8 cellular contexts compared by ENCODE assay signal in genomic region chr3:4978259-4978965, GRCh38. TPM values are rescaled to one million over a fixed set of nuclear protein-coding genes. Genes with fewer than 3 reads are reported as not detected.
DNase-seq lines count a peak whose midpoint lies in the region; ATAC-seq and TF ChIP-seq lines count a peak whose summit lies in the region.

No MANE protein-coding gene starts in this region.

- peaks cover 9% of the 10 kb centered on the region for H3K36me3 Mint-ChIP-seq in endothelial cell (ENCODE audit: low read depth, unreplicated experiment)

- peak overlapping the region; percentile 99 for H3K27ac Mint-ChIP-seq in endothelial cell (ENCODE audit: unreplicated experiment)

- DNase-seq in CD1c-positive myeloid dendritic cell (ENCODE audit: extremely low spot score) (peak; percentile 98), GM19238 (ENCODE audit: insufficient read length, low spot score) (peak; percentile 47), NCI-H82 (lab: John Stamatoyannopoulos, UW) (peak; percentile 92), endothelial cell (ENCODE audit: low spot score) (peak; percentile 85), midbrain (lab: John Stamatoyannopoulos, UW) (peak; percentile 90)
- DNase-seq in activated CD8-positive, alpha-beta memory T cell treated with anti-CD3 and anti-CD28 coated beads, Interleukin-2, amount 50 U/mL, for 48 hours, result peak; percentile 94
- peak; percentile 54 to 61 for DNase-seq in stimulated activated CD8-positive, alpha-beta memory T cell treated with anti-CD3 and anti-CD28 coated beads, Interleukin-2, amount 100 ng/mL, for 1 hour (ENCODE audit: low read depth in 2 of 2)

- H3K9me3 Mint-ChIP-seq in endothelial cell (ENCODE audit: unreplicated experiment), result no peaks in the 10 kb centered on the region

- TF ChIP-seq CTCF in endothelial cell (IDR thresholded peaks at IDR 0.05; ENCODE audit: unreplicated experiment), result no peak

- ATAC-seq in HG03439 (IDR thresholded peaks at IDR 0.05; ENCODE audit: unreplicated experiment), result peak; percentile 44

- peaks cover 34% of the 10 kb centered on the region for H3K4me1 Mint-ChIP-seq in endothelial cell (ENCODE audit: unreplicated experiment)

- peaks cover 11% of the 10 kb centered on the region for H3K27me3 Mint-ChIP-seq in endothelial cell (ENCODE audit: unreplicated experiment)

- peak overlapping the region; percentile 91 for H3K4me3 Mint-ChIP-seq in endothelial cell (ENCODE audit: unreplicated experiment)

RNA-seq across cellular contexts. Expression of gene BHLHE40, which starts 0.8 kb away (rescaled TPM):
- total RNA-seq in endothelial cell (ENCODE audit: unreplicated experiment), result 15.2 TPM

Comparison
In these comparisons a context has a peak if more than half of its experiments do, and no peak if none do; other contexts are left out.
1. Peak in every context shown above with its lines: DNase-seq and ATAC-seq.
2. DNase-seq: peak in every context shown above with its lines; median percentile 98 in CD1c-positive myeloid dendritic cell; 94 in activated CD8-positive, alpha-beta memory T cell treated with anti-CD3 and anti-CD28 coated beads, Interleukin-2, amount 50 U/mL, for 48 hours; 92 in NCI-H82; 90 in midbrain; 85 in endothelial cell; 58 in stimulated activated CD8-positive, alpha-beta memory T cell treated with anti-CD3 and anti-CD28 coated beads, Interleukin-2, amount 100 ng/mL, for 1 hour; 47 in GM19238.